Comparison of ENCODE assay signal across 8 cellular contexts in the genomic region with DNA sequence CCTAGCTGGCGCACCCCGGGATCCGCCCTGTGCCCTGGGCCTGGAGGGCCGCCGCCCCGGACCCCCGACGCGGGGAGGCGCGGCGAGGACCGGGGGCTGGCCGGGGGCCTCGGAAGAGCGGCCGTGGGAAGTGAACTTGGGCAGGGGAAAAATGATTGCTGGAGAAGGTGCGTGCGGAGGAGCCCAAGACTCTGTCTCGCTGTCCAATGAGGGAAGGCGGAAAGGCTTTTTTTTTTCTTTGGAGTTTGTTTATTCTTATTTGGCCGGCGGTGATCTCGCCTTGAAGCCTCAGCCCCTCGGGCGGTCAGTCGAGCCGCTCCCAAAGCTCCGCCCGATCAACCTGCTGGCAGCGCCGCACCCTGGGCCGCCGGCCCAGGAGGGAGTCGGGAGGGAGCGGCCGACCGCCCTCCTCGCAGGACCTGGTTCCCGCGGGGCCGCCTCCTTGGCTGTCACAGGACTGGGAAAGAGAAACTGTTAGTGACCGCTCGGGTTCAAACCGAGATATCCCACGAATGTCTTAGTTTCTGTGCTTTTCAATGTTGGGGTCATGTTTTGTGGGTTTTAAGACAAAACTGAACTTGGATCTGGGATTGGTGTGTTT. TPM values are rescaled to one million over a fixed set of nuclear protein-coding genes. Genes with fewer than 3 reads are reported as not detected.
DNase-seq lines count a peak whose midpoint lies in the region; ATAC-seq and TF ChIP-seq lines count a peak whose summit lies in the region.

No MANE protein-coding gene starts in this region.

- WGBS in lower leg skin, 2 donors: 0% methylated on average over 39 to 41 of the region's 46 CpGs

- intact Hi-C loops in dorsolateral prefrontal cortex (cut with DNase I) (loop anchor here (5.0 to 10.0 kb wide), 9 partner anchors 88 to 1378 kb away; partner anchors contain the start of genes BOD1L1 (in 1 of the 2) and FBXL5 (in 1 of the 2)), lower leg skin (cut with DNase I; ENCODE audit: low total_unique reads) (loop anchor here (10.0 kb wide), 1 partner anchor 650 kb away; the partner anchor contains the start of gene FBXL5)

- DNase-seq in NCI-H510A treated with DMSO at 0.1 percent for 48 hours (lab: John Stamatoyannopoulos, UW): peak; percentile 3
- no peak for DNase-seq in NCI-H510A (lab: John Stamatoyannopoulos, UW)
- peak; percentile 73 for DNase-seq in MG63
- peak; percentile 49 to 61 for DNase-seq in activated CD4-positive, alpha-beta T cell treated with anti-CD3 and anti-CD28 coated beads, Interleukin-2, amount 50 U/mL, for 48 hours
- DNase-seq in dorsolateral prefrontal cortex: peak; percentile 38 to 78 (median 62)
- DNase-seq in lower leg skin (ENCODE audit: low spot score in 2 of 2): peak; percentile 83 to 96
- peak; percentile 16 to 37 for DNase-seq in stimulated activated CD4-positive, alpha-beta T cell treated with anti-CD3 and anti-CD28 coated beads, Interleukin-4, amount 100 ng/mL, for 48 hours (ENCODE audit: low read depth in 2 of 2)

- TF ChIP-seq CTCF in dorsolateral prefrontal cortex (IDR thresholded peaks at IDR 0.05 in 54 of 56, conservative IDR thresholded peaks at IDR 0.05 in 2 of 56; ENCODE audit: low read depth in 1 of 56, partially characterized antibody in 56 of 56) (peak in 10 of 56 donors; percentile 5 to 37 (median 18)), lower leg skin (IDR thresholded peaks at IDR 0.05) (no peak)

- H3K27ac ChIP-seq in dorsolateral prefrontal cortex: peak overlapping the region; percentile 94 to 100 (median 100)

- H3K4me3 ChIP-seq in MG63 (peak overlapping the region; percentile 61), dorsolateral prefrontal cortex (peak overlapping the region; percentile 58 to 100 (median 94)), lower leg skin (ENCODE audit: low read depth, poor library complexity, severe bottlenecking) (peak overlapping the region; percentile 97)

- no peaks in the 10 kb centered on the region for H3K27me3 ChIP-seq in MG63
- no peaks in the 10 kb centered on the region for H3K27me3 ChIP-seq in dorsolateral prefrontal cortex

- H3K36me3 ChIP-seq in MG63: no peaks in the 10 kb centered on the region; the same call in 1 of the 2 replicates

- no peak for TF ChIP-seq POLR2A in lower leg skin (IDR thresholded peaks at IDR 0.05)

- ATAC-seq in HG03045 (IDR thresholded peaks at IDR 0.05; ENCODE audit: unreplicated experiment): no peak

- H3K9me3 ChIP-seq in MG63: no peaks in the 10 kb centered on the region

RNA-seq across cellular contexts. Expression of gene CPEB2, which starts 2.5 kb away (rescaled TPM):
- 0.10 and 3.4 TPM in 2 replicates for total RNA-seq in MG63 (2014; rRNA removed; shearing (Covaris generic); ENCODE audit: low replicate concordance)
- 10 to 100 TPM; 31.4 to 88.1 (median 53.3) TPM for total RNA-seq in dorsolateral prefrontal cortex
- total RNA-seq in lower leg skin: 10 to 100 TPM; 45.3 to 61.1 (median 52.8) TPM
